ENCODE assay signal across 32 cellular contexts in genomic region chr9:98485706-98486105, GRCh38.
"Had no signal": no experiment of that assay in that cellular context is flagged by ENCODE, and none has a peak within 500 bp of the region (broad histone marks: within the 10 kb centered on the region; RNA-seq: fewer than 3 reads in every experiment).

No MANE protein-coding gene starts in this region.

- H3K4me3 Mint-ChIP-seq: activated B cell treated with CpG ODN at 0.5 μM for 24 hours; activated CD4-positive, alpha-beta memory T cell treated with anti-CD3 and anti-CD28 coated beads for 36 hours; activated CD4-positive, alpha-beta T cell treated with anti-CD3 and anti-CD28 coated beads for 36 hours; activated CD4-positive, alpha-beta T cell treated with anti-CD3 and anti-CD28 coated beads, Interleukin-2, amount 10 ng/mL, durations not matched to agents 24 days and 14 days; activated CD8-positive, alpha-beta memory T cell treated with anti-CD3 and anti-CD28 coated beads, Interleukin-2, amount 10 ng/mL, durations not matched to agents 7 days and 5 days; activated CD8-positive, alpha-beta T cell treated with anti-CD3 and anti-CD28 coated beads, Interleukin-2, amount 10 ng/mL, durations not matched to agents 7 days and 5 days; activated naive CD4-positive, alpha-beta T cell treated with anti-CD3 and anti-CD28 coated beads, Interleukin-2, amount 10 ng/mL, durations not matched to agents 7 days and 5 days; activated naive CD8-positive, alpha-beta T cell treated with anti-CD3 and anti-CD28 coated beads, Interleukin-2, amount 10 ng/mL, durations not matched to agents 7 days and 5 days; activated T-cell treated with anti-CD3 and anti-CD28 coated beads, Interleukin-2, amount 50 U/mL, for 24 hours; activated T-cell treated with anti-CD3 and anti-CD28 coated beads, Interleukin-2, amount 50 U/mL, for 72 hours; T-helper 17 cell; T-helper 2 cell treated with Interferon-gamma antibody and Interleukin-4, amounts not matched to agents 5 μg/mL and 100 μg/mL, for 36 hours had no signal

- H3K9me3 ChIP-seq: ascending aorta, body of pancreas, colonic mucosa, esophagus squamous epithelium, gastroesophageal sphincter, heart right ventricle had no signal

- DNase-seq: activated B cell treated with CpG ODN at 0.5 μM for 24 hours; activated CD4-positive, alpha-beta memory T cell treated with anti-CD3 and anti-CD28 coated beads for 36 hours; activated CD4-positive, alpha-beta T cell treated with anti-CD3 and anti-CD28 coated beads for 36 hours; activated CD4-positive, alpha-beta T cell treated with anti-CD3 and anti-CD28 coated beads, Interleukin-2, amount 10 ng/mL, durations not matched to agents 24 days and 14 days; activated CD4-positive, CD25-positive, alpha-beta regulatory T cell treated with anti-CD3 and anti-CD28 coated beads, Interleukin-2, amount 50 U/mL, for 72 hours; activated CD8-positive, alpha-beta memory T cell treated with anti-CD3 and anti-CD28 coated beads, Interleukin-2, amount 10 ng/mL, durations not matched to agents 7 days and 5 days; activated CD8-positive, alpha-beta memory T cell treated with anti-CD3 and anti-CD28 coated beads, Interleukin-2, amount 50 U/mL, for 48 hours; activated CD8-positive, alpha-beta T cell treated with anti-CD3 and anti-CD28 coated beads, Interleukin-2, amount 10 ng/mL, durations not matched to agents 7 days and 5 days; activated gamma-delta T cell; activated naive CD4-positive, alpha-beta T cell; activated naive CD4-positive, alpha-beta T cell treated with anti-CD3 and anti-CD28 coated beads, Interleukin-2, amount 10 ng/mL, durations not matched to agents 7 days and 5 days; activated naive CD8-positive, alpha-beta T cell treated with anti-CD3 and anti-CD28 coated beads, Interleukin-2, amount 10 ng/mL, durations not matched to agents 7 days and 5 days; activated T-cell treated with anti-CD3 and anti-CD28 coated beads for 4 hours; activated T-cell treated with anti-CD3 and anti-CD28 coated beads, Interleukin-2, amount 50 U/mL, for 24 hours; activated T-cell treated with anti-CD3 and anti-CD28 coated beads, Interleukin-2, amount 50 U/mL, for 72 hours; body of pancreas; central memory CD4-positive, alpha-beta T cell; cerebellar nuclear complex; colonic mucosa; effector CD8-positive, alpha-beta T cell; esophagus squamous epithelium; foreskin melanocyte; heart right ventricle; T-helper 1 cell; T-helper 17 cell; T1000; WERI-Rb-1 had no signal

- H3K36me3 Mint-ChIP-seq: activated CD4-positive, alpha-beta memory T cell treated with anti-CD3 and anti-CD28 coated beads for 36 hours; activated CD8-positive, alpha-beta memory T cell treated with anti-CD3 and anti-CD28 coated beads, Interleukin-2, amount 10 ng/mL, durations not matched to agents 7 days and 5 days; activated naive CD4-positive, alpha-beta T cell treated with anti-CD3 and anti-CD28 coated beads, Interleukin-2, amount 10 ng/mL, durations not matched to agents 7 days and 5 days; activated naive CD4-positive, alpha-beta T cell treated with anti-CD3 and anti-CD28 coated beads, Interleukin-2, amount 50 U/mL, for 72 hours; activated naive CD8-positive, alpha-beta T cell treated with anti-CD3 and anti-CD28 coated beads, Interleukin-2, amount 10 ng/mL, durations not matched to agents 7 days and 5 days had no signal

- H3K36me3 ChIP-seq: ascending aorta, colonic mucosa, esophagus squamous epithelium, gastroesophageal sphincter, heart right ventricle had no signal

- H3K27ac ChIP-seq: ascending aorta, body of pancreas, colonic mucosa, epithelial cell of prostate, esophagus squamous epithelium, gastroesophageal sphincter, heart right ventricle, WERI-Rb-1 had no signal

- ATAC-seq: activated CD4-positive, alpha-beta T cell treated with anti-CD3 and anti-CD28 coated beads for 36 hours; activated CD8-positive, alpha-beta memory T cell treated with anti-CD3 and anti-CD28 coated beads, Interleukin-2, amount 10 ng/mL, durations not matched to agents 7 days and 5 days; activated CD8-positive, alpha-beta T cell treated with anti-CD3 and anti-CD28 coated beads, Interleukin-2, amount 10 ng/mL, durations not matched to agents 7 days and 5 days; activated naive CD4-positive, alpha-beta T cell treated with anti-CD3 and anti-CD28 coated beads, Interleukin-2, amount 50 U/mL, for 72 hours; activated T-cell treated with anti-CD3 and anti-CD28 coated beads, Interleukin-2, amount 50 U/mL, for 72 hours; body of pancreas; gastroesophageal sphincter; heart right ventricle; T-helper 17 cell had no signal

- H3K4me3 ChIP-seq: ascending aorta, body of pancreas, colonic mucosa, esophagus squamous epithelium, gastroesophageal sphincter, heart right ventricle had no signal

- H3K4me1 ChIP-seq: ascending aorta, body of pancreas, colonic mucosa, esophagus squamous epithelium, gastroesophageal sphincter, heart right ventricle had no signal

- H3K4me1 Mint-ChIP-seq: activated B cell treated with CpG ODN at 0.5 μM for 24 hours; activated CD4-positive, alpha-beta T cell treated with anti-CD3 and anti-CD28 coated beads for 36 hours; activated CD4-positive, alpha-beta T cell treated with anti-CD3 and anti-CD28 coated beads, Interleukin-2, amount 10 ng/mL, durations not matched to agents 24 days and 14 days; activated CD8-positive, alpha-beta memory T cell treated with anti-CD3 and anti-CD28 coated beads, Interleukin-2, amount 10 ng/mL, durations not matched to agents 7 days and 5 days; activated naive CD4-positive, alpha-beta T cell treated with anti-CD3 and anti-CD28 coated beads, Interleukin-2, amount 10 ng/mL, durations not matched to agents 7 days and 5 days; activated naive CD8-positive, alpha-beta T cell treated with anti-CD3 and anti-CD28 coated beads, Interleukin-2, amount 10 ng/mL, durations not matched to agents 7 days and 5 days; T-helper 17 cell had no signal

- H3K27me3 ChIP-seq: ascending aorta, body of pancreas, colonic mucosa had no signal

- H3K9me3 Mint-ChIP-seq: activated B cell treated with CpG ODN at 0.5 μM for 24 hours; activated CD4-positive, alpha-beta memory T cell treated with anti-CD3 and anti-CD28 coated beads for 36 hours; activated CD4-positive, alpha-beta T cell treated with anti-CD3 and anti-CD28 coated beads, Interleukin-2, amount 10 ng/mL, durations not matched to agents 24 days and 14 days; activated naive CD4-positive, alpha-beta T cell treated with anti-CD3 and anti-CD28 coated beads, Interleukin-2, amount 10 ng/mL, durations not matched to agents 7 days and 5 days; activated naive CD4-positive, alpha-beta T cell treated with anti-CD3 and anti-CD28 coated beads, Interleukin-2, amount 50 U/mL, for 72 hours; activated naive CD8-positive, alpha-beta T cell treated with anti-CD3 and anti-CD28 coated beads, Interleukin-2, amount 10 ng/mL, durations not matched to agents 7 days and 5 days; activated T-cell treated with anti-CD3 and anti-CD28 coated beads, Interleukin-2, amount 50 U/mL, for 24 hours; activated T-cell treated with anti-CD3 and anti-CD28 coated beads, Interleukin-2, amount 50 U/mL, for 72 hours; T-helper 2 cell treated with Interferon-gamma antibody and Interleukin-4, amounts not matched to agents 5 μg/mL and 100 μg/mL, for 36 hours had no signal

- H3K27ac Mint-ChIP-seq: activated B cell treated with CpG ODN at 0.5 μM for 24 hours; activated CD4-positive, alpha-beta memory T cell treated with anti-CD3 and anti-CD28 coated beads for 36 hours; activated CD4-positive, alpha-beta T cell treated with anti-CD3 and anti-CD28 coated beads for 36 hours; activated CD4-positive, alpha-beta T cell treated with anti-CD3 and anti-CD28 coated beads, Interleukin-2, amount 10 ng/mL, durations not matched to agents 24 days and 14 days; activated CD8-positive, alpha-beta memory T cell treated with anti-CD3 and anti-CD28 coated beads, Interleukin-2, amount 10 ng/mL, durations not matched to agents 7 days and 5 days; activated CD8-positive, alpha-beta T cell treated with anti-CD3 and anti-CD28 coated beads, Interleukin-2, amount 10 ng/mL, durations not matched to agents 7 days and 5 days; activated naive CD4-positive, alpha-beta T cell treated with anti-CD3 and anti-CD28 coated beads, Interleukin-2, amount 10 ng/mL, durations not matched to agents 7 days and 5 days; activated naive CD4-positive, alpha-beta T cell treated with anti-CD3 and anti-CD28 coated beads, Interleukin-2, amount 50 U/mL, for 72 hours; activated naive CD8-positive, alpha-beta T cell treated with anti-CD3 and anti-CD28 coated beads, Interleukin-2, amount 10 ng/mL, durations not matched to agents 7 days and 5 days; activated T-cell treated with anti-CD3 and anti-CD28 coated beads, Interleukin-2, amount 50 U/mL, for 24 hours; activated T-cell treated with anti-CD3 and anti-CD28 coated beads, Interleukin-2, amount 50 U/mL, for 72 hours; T-helper 17 cell; T-helper 2 cell treated with Interferon-gamma antibody and Interleukin-4, amounts not matched to agents 5 μg/mL and 100 μg/mL, for 36 hours had no signal
